In the genomic region with DNA sequence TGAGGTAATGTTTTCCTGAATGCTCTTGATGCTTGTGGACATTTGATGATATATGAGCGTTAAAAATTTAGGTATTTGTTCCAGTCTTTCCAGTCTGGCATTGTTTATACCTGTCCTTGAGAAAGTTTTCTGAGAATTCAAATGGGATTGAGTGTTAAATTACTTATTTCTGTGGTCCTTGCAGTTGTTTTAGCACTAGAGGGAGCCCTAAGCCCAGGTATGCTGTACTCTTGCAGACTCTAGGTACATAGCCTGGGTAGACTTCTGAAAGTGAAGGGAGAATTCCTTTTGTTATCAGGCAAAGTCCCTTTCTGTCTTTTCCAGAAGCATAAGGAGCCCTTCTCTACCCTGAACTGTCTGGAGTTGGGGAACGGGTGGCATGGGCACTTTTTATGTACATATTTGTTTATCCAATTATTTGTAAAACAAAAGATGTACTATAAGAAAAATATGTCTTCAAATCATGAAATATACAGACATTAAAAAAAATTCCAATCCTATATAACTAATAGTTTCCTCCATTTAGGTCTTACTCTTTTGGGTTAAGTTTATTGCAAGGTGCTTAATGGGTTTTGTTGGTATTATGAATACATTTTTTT, we compare ENCODE assay signal across 10 cellular contexts.
DNase-seq lines count a peak whose midpoint lies in the region; ATAC-seq and TF ChIP-seq lines count a peak whose summit lies in the region.
"Had no signal": no experiment of that assay in that cellular context is flagged by ENCODE, and none has a peak within 500 bp of the region (broad histone marks: within the 10 kb centered on the region; RNA-seq: fewer than 3 reads in every experiment).

No MANE protein-coding gene starts in this region.

- H3K9me3 ChIP-seq in aorta (ENCODE audit: control insufficient read depth, low read length): no peaks in the 10 kb centered on the region

- ATAC-seq in foreskin keratinocyte (peak; percentile 92), aorta (ENCODE audit: low FRiP score) (no peak)
- ATAC-seq: naive thymus-derived CD4-positive, alpha-beta T cell had no signal

- DNase-seq in AG04449 (ENCODE audit: low read depth, low spot score) (peak; percentile 23), GM12864 (ENCODE audit: low read depth) (peak; percentile 39), HFFc6 (peak; percentile 46), NAMALWA (ENCODE audit: low spot score) (peak; percentile 73), SKM-1 treated with dmso at 0.1 percent for 144 hours (lab: John Stamatoyannopoulos, UW; ENCODE audit: unreplicated experiment) (peak; percentile 59), foreskin keratinocyte (peak; percentile 19 to 51), skeletal muscle cell (ENCODE audit: low read depth) (peak; percentile 25), aorta (no peak)

- POLR2A ChIA-PET in AG04449 (lab: Yijun Ruan, JAX): no interaction called here

- intact Hi-C loops in aorta (cut with DNase I): loop anchor here (2.0 to 10.0 kb wide), 3 partner anchors 930 to 1032 kb away; no protein-coding TSS in a partner anchor

- peak; percentile 58 for TF ChIP-seq CTCF in AG04449 (IDR thresholded peaks at IDR 0.05; ENCODE audit: insufficient read depth, low read length, missing control alignments)
- TF ChIP-seq CTCF in GM12864 (IDR thresholded peaks at IDR 0.05; ENCODE audit: low read depth, low read length, missing control alignments): peak; percentile 69
- peak; percentile 79 for TF ChIP-seq CTCF in HFFc6 (IDR thresholded peaks at IDR 0.05)
- peak; percentile 84 for TF ChIP-seq CTCF in foreskin keratinocyte (conservative IDR thresholded peaks at IDR 0.05)

- no peaks in the 10 kb centered on the region; the same call in 1 of the 2 replicates for H3K9me3 Mint-ChIP-seq in HFFc6
- H3K9me3 Mint-ChIP-seq: IgD-negative memory B cell had no signal

- H3K27me3 ChIP-seq in foreskin keratinocyte (no peaks in the 10 kb centered on the region), aorta (ENCODE audit: control insufficient read depth in 1 of 2, insufficient read depth in 2 of 2, low read length in 1 of 2) (no peaks in the 10 kb centered on the region)

- no peak overlapping the region for H3K4me3 Mint-ChIP-seq in HFFc6
- H3K4me3 Mint-ChIP-seq: IgD-negative memory B cell; naive thymus-derived CD4-positive, alpha-beta T cell had no signal

- H3K36me3 Mint-ChIP-seq in HFFc6 (ENCODE audit: low read depth): no peaks in the 10 kb centered on the region
- H3K36me3 Mint-ChIP-seq: naive thymus-derived CD4-positive, alpha-beta T cell had no signal

- no peak overlapping the region for H3K27ac ChIP-seq in foreskin keratinocyte
- H3K27ac ChIP-seq in aorta (ENCODE audit: low read depth in 1 of 2, low read length in 2 of 2): no peak overlapping the region

- CTCF ChIA-PET in AG04449 (lab: Yijun Ruan, JAX): interaction anchor here (1.0 to 1.1 kb wide), 2 partner anchors 956 to 1133 kb away, joined by 3 to 4 read pairs; no protein-coding TSS in a partner anchor

- H3K4me3 ChIP-seq in AG04449 (ENCODE audit: low read depth, low read length): no peak overlapping the region
- no peak overlapping the region for H3K4me3 ChIP-seq in GM12864 (ENCODE audit: low read depth, low read length)
- no peak overlapping the region for H3K4me3 ChIP-seq in skeletal muscle cell (ENCODE audit: low read depth, low read length)
- H3K4me3 ChIP-seq in aorta (ENCODE audit: low read length in 2 of 2): no peak overlapping the region

- no peak overlapping the region for H3K27ac Mint-ChIP-seq in HFFc6
- H3K27ac Mint-ChIP-seq: IgD-negative memory B cell; naive thymus-derived CD4-positive, alpha-beta T cell had no signal

- no peaks in the 10 kb centered on the region for H3K36me3 ChIP-seq in aorta (ENCODE audit: control insufficient read depth in 1 of 2, insufficient read depth in 2 of 2, low read length in 1 of 2)

- WGBS in aorta, 2 donors: 8 to 12% methylated on average over 2 of the region's 2 CpGs

- no peaks in the 10 kb centered on the region for H3K4me1 Mint-ChIP-seq in HFFc6 (ENCODE audit: low read depth)
- H3K4me1 Mint-ChIP-seq: IgD-negative memory B cell; naive thymus-derived CD4-positive, alpha-beta T cell had no signal

- no peaks in the 10 kb centered on the region; the same call in 1 of the 2 replicates for H3K27me3 Mint-ChIP-seq in HFFc6 (ENCODE audit: insufficient read depth)
- H3K27me3 Mint-ChIP-seq: IgD-negative memory B cell; naive thymus-derived CD4-positive, alpha-beta T cell had no signal

- H3K4me1 ChIP-seq in foreskin keratinocyte (no peaks in the 10 kb centered on the region), aorta (ENCODE audit: control insufficient read depth in 1 of 2, insufficient read depth in 2 of 2, low read length in 2 of 2) (no peaks in the 10 kb centered on the region)

Comparison
In these comparisons a context has a peak if more than half of its experiments do, and no peak if none do; other contexts are left out.
1. DNase-seq: peak in AG04449 (single experiment), GM12864 (single experiment), HFFc6 (single experiment), NAMALWA (single experiment), SKM-1 treated with dmso at 0.1 percent for 144 hours (single experiment), foreskin keratinocyte (2 of 2) and skeletal muscle cell (single experiment); none in aorta (0 of 2).
2. Peak in every context shown above with its lines, with median percentiles within 50 percentile points of each other: CTCF ChIP-seq.